In the genomic region with DNA sequence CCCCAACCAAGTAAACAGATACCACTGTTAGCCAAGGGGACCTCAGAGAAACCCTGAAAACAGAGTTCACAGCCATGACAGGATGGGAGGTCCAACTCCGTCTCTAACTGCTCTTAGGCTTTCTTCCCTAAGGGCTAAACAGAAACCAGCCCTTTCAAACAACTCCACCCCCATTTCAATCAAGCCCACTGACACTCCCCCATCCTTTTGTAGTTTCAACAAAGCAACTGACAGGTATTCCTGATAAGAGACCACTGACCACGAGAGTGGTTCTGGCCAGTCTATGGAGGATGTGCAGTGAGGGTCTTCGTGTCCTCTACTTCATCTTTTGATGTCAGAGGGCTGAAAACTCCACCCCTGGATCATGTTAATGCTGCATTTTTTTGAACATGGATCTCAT, we compare ENCODE assay signal across 15 cellular contexts.
DNase-seq lines count a peak whose midpoint lies in the region; ATAC-seq lines count a peak whose summit lies in the region.
"Had no signal": no experiment of that assay in that cellular context is flagged by ENCODE, and none has a peak within 500 bp of the region (broad histone marks: within the 10 kb centered on the region; RNA-seq: fewer than 3 reads in every experiment).

No MANE protein-coding gene starts in this region.

- DNase-seq in activated naive CD4-positive, alpha-beta T cell treated with anti-CD3 and anti-CD28 coated beads, Interleukin-2, amount 10 ng/mL, durations not matched to agents 7 days and 5 days: no peak
- DNase-seq in activated naive CD4-positive, alpha-beta T cell treated with anti-CD3 and anti-CD28 coated beads for 36 hours: no peak
- DNase-seq in islet precursor cell: peak; percentile 63
- no peak for DNase-seq in GM19240 (ENCODE audit: insufficient read length, low spot score)
- DNase-seq: C1 segment of cervical spinal cord, NCI-H1436 treated with DMSO at 0.1 percent for 48 hours, NCI-H2029 treated with DMSO at 0.1 percent for 48 hours, NCI-H2171 treated with DMSO at 0.1 percent for 48 hours, NCI-H774, PC-3 had no signal

- intact Hi-C loops in activated naive CD4-positive, alpha-beta T cell treated with anti-CD3 and anti-CD28 coated beads for 36 hours (cut with micrococcal nuclease): loop anchor here (1.0 to 10.0 kb wide), 6 partner anchors 8 to 1236 kb away; no protein-coding TSS in a partner anchor

- peaks cover 58% of the 10 kb centered on the region for H3K4me1 Mint-ChIP-seq in activated naive CD4-positive, alpha-beta T cell treated with anti-CD3 and anti-CD28 coated beads, Interleukin-2, amount 10 ng/mL, durations not matched to agents 7 days and 5 days
- peaks cover 51% of the 10 kb centered on the region for H3K4me1 Mint-ChIP-seq in activated naive CD4-positive, alpha-beta T cell treated with anti-CD3 and anti-CD28 coated beads for 36 hours (ENCODE audit: low read depth)
- H3K4me1 Mint-ChIP-seq in T-helper 1 cell treated with Interleukin-12 subunit alpha and Interleukin-12 subunit beta and Interleukin-4 antibody, amounts not matched to agents 30 μg/mL and 1 μg/mL, for 36 hours (ENCODE audit: low read depth): peaks cover 70% of the 10 kb centered on the region

- H3K9me3 Mint-ChIP-seq in activated naive CD4-positive, alpha-beta T cell treated with anti-CD3 and anti-CD28 coated beads, Interleukin-2, amount 10 ng/mL, durations not matched to agents 7 days and 5 days: peaks cover 2% of the 10 kb centered on the region
- no peaks in the 10 kb centered on the region for H3K9me3 Mint-ChIP-seq in activated naive CD4-positive, alpha-beta T cell treated with anti-CD3 and anti-CD28 coated beads for 36 hours
- no peaks in the 10 kb centered on the region for H3K9me3 Mint-ChIP-seq in T-helper 1 cell treated with Interleukin-12 subunit alpha and Interleukin-12 subunit beta and Interleukin-4 antibody, amounts not matched to agents 30 μg/mL and 1 μg/mL, for 36 hours

- no peak for ATAC-seq in HG02759 (IDR thresholded peaks at IDR 0.05; ENCODE audit: unreplicated experiment)
- no peak for ATAC-seq in HG02981 (IDR thresholded peaks at IDR 0.05; ENCODE audit: unreplicated experiment)
- ATAC-seq: A549, K562, PC-3 had no signal

- CTCF ChIA-PET in activated naive CD4-positive, alpha-beta T cell treated with anti-CD3 and anti-CD28 coated beads, Interleukin-2, amount 10 ng/mL, durations not matched to agents 7 days and 5 days (lab: Charles Lee): interaction anchor here (1.6 kb wide), 1 partner anchor 10 kb away, joined by 6 read pairs; no protein-coding TSS in a partner anchor
- CTCF ChIA-PET in activated naive CD4-positive, alpha-beta T cell treated with anti-CD3 and anti-CD28 coated beads for 36 hours (lab: Charles Lee): no interaction called here

- H3K36me3 Mint-ChIP-seq in activated naive CD4-positive, alpha-beta T cell treated with anti-CD3 and anti-CD28 coated beads, Interleukin-2, amount 10 ng/mL, durations not matched to agents 7 days and 5 days: no peaks in the 10 kb centered on the region
- H3K36me3 Mint-ChIP-seq in activated naive CD4-positive, alpha-beta T cell treated with anti-CD3 and anti-CD28 coated beads for 36 hours (ENCODE audit: low read depth): no peaks in the 10 kb centered on the region
- peaks cover 7% of the 10 kb centered on the region for H3K36me3 Mint-ChIP-seq in T-helper 1 cell treated with Interleukin-12 subunit alpha and Interleukin-12 subunit beta and Interleukin-4 antibody, amounts not matched to agents 30 μg/mL and 1 μg/mL, for 36 hours (ENCODE audit: low read depth)

- no peaks in the 10 kb centered on the region for H3K27me3 Mint-ChIP-seq in activated naive CD4-positive, alpha-beta T cell treated with anti-CD3 and anti-CD28 coated beads, Interleukin-2, amount 10 ng/mL, durations not matched to agents 7 days and 5 days
- peaks cover 2% of the 10 kb centered on the region for H3K27me3 Mint-ChIP-seq in activated naive CD4-positive, alpha-beta T cell treated with anti-CD3 and anti-CD28 coated beads for 36 hours (ENCODE audit: low read depth)
- H3K27me3 Mint-ChIP-seq in T-helper 1 cell treated with Interleukin-12 subunit alpha and Interleukin-12 subunit beta and Interleukin-4 antibody, amounts not matched to agents 30 μg/mL and 1 μg/mL, for 36 hours (ENCODE audit: low read depth): no peaks in the 10 kb centered on the region

- H3K27ac Mint-ChIP-seq in activated naive CD4-positive, alpha-beta T cell treated with anti-CD3 and anti-CD28 coated beads, Interleukin-2, amount 10 ng/mL, durations not matched to agents 7 days and 5 days: peak overlapping the region; percentile 60
- no peak overlapping the region for H3K27ac Mint-ChIP-seq in activated naive CD4-positive, alpha-beta T cell treated with anti-CD3 and anti-CD28 coated beads for 36 hours
- H3K27ac Mint-ChIP-seq in T-helper 1 cell treated with Interleukin-12 subunit alpha and Interleukin-12 subunit beta and Interleukin-4 antibody, amounts not matched to agents 30 μg/mL and 1 μg/mL, for 36 hours: peak overlapping the region; percentile 97

- H3K4me3 Mint-ChIP-seq in activated naive CD4-positive, alpha-beta T cell treated with anti-CD3 and anti-CD28 coated beads, Interleukin-2, amount 10 ng/mL, durations not matched to agents 7 days and 5 days: no peak overlapping the region
- H3K4me3 Mint-ChIP-seq in activated naive CD4-positive, alpha-beta T cell treated with anti-CD3 and anti-CD28 coated beads for 36 hours: no peak overlapping the region
- peak overlapping the region; percentile 48 for H3K4me3 Mint-ChIP-seq in T-helper 1 cell treated with Interleukin-12 subunit alpha and Interleukin-12 subunit beta and Interleukin-4 antibody, amounts not matched to agents 30 μg/mL and 1 μg/mL, for 36 hours
